Comparison of ENCODE assay signal across 9 cellular contexts in the genomic region with DNA sequence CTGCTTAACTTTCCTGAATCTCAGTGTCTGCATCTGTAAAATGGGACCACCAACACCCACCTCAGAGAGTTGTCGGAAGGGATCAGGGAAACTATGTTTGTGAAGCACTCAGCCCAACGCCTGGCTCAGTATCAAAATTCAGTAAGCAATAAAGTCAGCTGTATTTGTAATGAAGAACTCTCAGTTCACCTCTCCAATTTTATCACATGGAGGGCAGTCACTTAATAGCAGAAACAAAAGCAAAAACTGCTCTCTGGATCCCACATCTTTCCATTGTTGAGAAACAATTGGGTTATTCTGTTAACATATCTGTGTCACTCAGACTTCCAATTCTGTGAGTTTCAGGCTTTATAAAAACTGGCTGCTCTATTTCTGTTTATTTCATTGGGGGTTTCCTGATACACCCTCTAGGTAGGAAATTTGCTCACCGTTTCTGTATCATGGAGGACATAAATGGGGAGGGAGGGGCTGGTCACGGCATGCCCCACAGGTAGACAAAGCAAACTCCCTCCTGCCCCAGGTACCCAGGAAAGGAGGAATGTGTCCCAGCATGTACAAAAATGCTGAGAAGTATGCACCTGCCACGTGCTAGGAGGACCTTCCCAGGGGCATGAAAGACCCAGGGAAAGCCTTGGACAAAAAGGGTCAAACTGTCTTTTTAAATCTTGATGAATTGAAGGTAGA.
A peak's percentile ranks its signal among the peaks of the same experiment; 100 is the strongest.
DNase-seq lines count a peak whose midpoint lies in the region; ATAC-seq and TF ChIP-seq lines count a peak whose summit lies in the region.
"Had no signal": no experiment of that assay in that cellular context is flagged by ENCODE, and none has a peak within 500 bp of the region (broad histone marks: within the 10 kb centered on the region; RNA-seq: fewer than 3 reads in every experiment).

No MANE protein-coding gene starts in this region.

- H3K36me3 ChIP-seq in esophagus (ENCODE audit: control insufficient read depth in 2 of 2, insufficient read depth in 2 of 2, low read length in 1 of 2): no peaks in the 10 kb centered on the region
- no peaks in the 10 kb centered on the region for H3K36me3 ChIP-seq in naive thymus-derived CD4-positive, alpha-beta T cell (ENCODE audit: control insufficient read depth in 2 of 3, insufficient read depth in 3 of 3, low read length in 3 of 3)

- no peaks in the 10 kb centered on the region for H3K27me3 ChIP-seq in esophagus (ENCODE audit: control insufficient read depth in 1 of 2, insufficient read depth in 2 of 2, low read length in 2 of 2)
- no peaks in the 10 kb centered on the region for H3K27me3 ChIP-seq in naive thymus-derived CD4-positive, alpha-beta T cell (ENCODE audit: control insufficient read depth in 2 of 2, insufficient read depth in 2 of 2, low read length in 2 of 2)

- H3K36me3 Mint-ChIP-seq in naive thymus-derived CD4-positive, alpha-beta T cell: peaks cover 0 to 14% (median 0%) of the 10 kb centered on the region in 5 donors

- TF ChIP-seq POLR2A in erythroblast (IDR thresholded peaks at IDR 0.05; ENCODE audit: low read length): no peak

- POLR2A ChIA-PET in naive thymus-derived CD4-positive, alpha-beta T cell (lab: Charles Lee): no interaction called here

- DNase-seq in ELF-1 (ENCODE audit: low read depth, low spot score): peak; percentile 18
- no peak for DNase-seq in OCI-M1 (lab: John Stamatoyannopoulos, UW)
- no peak for DNase-seq in erythroblast (lab: John Stamatoyannopoulos, UW)
- no peak for DNase-seq in NCI-H2196 (lab: John Stamatoyannopoulos, UW; ENCODE audit: unreplicated experiment)
- DNase-seq in naive thymus-derived CD4-positive, alpha-beta T cell: no peak
- DNase-seq: activated CD8-positive, alpha-beta memory T cell treated with anti-CD3 and anti-CD28 coated beads for 24 hours had no signal

- no peak overlapping the region for H3K4me3 ChIP-seq in esophagus (ENCODE audit: low read depth in 1 of 2, low read length in 2 of 2)
- no peak overlapping the region for H3K4me3 ChIP-seq in naive thymus-derived CD4-positive, alpha-beta T cell (ENCODE audit: low read length)

- no peaks in the 10 kb centered on the region for H3K27me3 Mint-ChIP-seq in naive thymus-derived CD4-positive, alpha-beta T cell

- H3K9me3 Mint-ChIP-seq in naive thymus-derived CD4-positive, alpha-beta T cell: no peaks in the 10 kb centered on the region

- ATAC-seq in GM19463 (IDR thresholded peaks at IDR 0.05; ENCODE audit: unreplicated experiment) (peak; percentile 3), HG03432 (IDR thresholded peaks at IDR 0.05; ENCODE audit: unreplicated experiment) (peak; percentile 23)
- no peak for ATAC-seq in naive thymus-derived CD4-positive, alpha-beta T cell

- H3K9me3 ChIP-seq in esophagus (ENCODE audit: control insufficient read depth in 2 of 2, insufficient read depth in 1 of 2, low read depth in 1 of 2, low read length in 1 of 2): no peaks in the 10 kb centered on the region
- H3K9me3 ChIP-seq in naive thymus-derived CD4-positive, alpha-beta T cell (ENCODE audit: control insufficient read depth in 2 of 3, low read length in 3 of 3): no peaks in the 10 kb centered on the region

- H3K4me1 Mint-ChIP-seq in naive thymus-derived CD4-positive, alpha-beta T cell: peaks cover under 1 to 69% (median 22%) of the 10 kb centered on the region in 7 donors

- peak overlapping the region in 1 of 10 donors; percentile 13 for H3K4me3 Mint-ChIP-seq in naive thymus-derived CD4-positive, alpha-beta T cell

- CTCF ChIA-PET in naive thymus-derived CD4-positive, alpha-beta T cell (lab: Charles Lee): interaction anchor here (0.6 kb wide), 1 partner anchor 22 kb away, joined by 3 read pairs; no protein-coding TSS in a partner anchor

- H3K4me1 ChIP-seq in esophagus (ENCODE audit: control insufficient read depth in 2 of 2, insufficient read depth in 2 of 2, low read length in 1 of 2): peaks cover 0 to 5% of the 10 kb centered on the region in 2 donors
- H3K4me1 ChIP-seq in naive thymus-derived CD4-positive, alpha-beta T cell (ENCODE audit: control insufficient read depth in 2 of 2, insufficient read depth in 2 of 2, low read length in 2 of 2): peaks cover 4 to 8% of the 10 kb centered on the region in 2 donors

- peak overlapping the region; percentile 27 to 49 for H3K27ac ChIP-seq in esophagus (ENCODE audit: low read depth in 2 of 2, low read length in 1 of 2)
- H3K27ac ChIP-seq in naive thymus-derived CD4-positive, alpha-beta T cell (ENCODE audit: low read depth, low read length): no peak overlapping the region

- 59 to 60% methylated on average over 5 of the region's 5 CpGs for WGBS in esophagus, 2 donors

- intact Hi-C loops in naive thymus-derived CD4-positive, alpha-beta T cell (cut with micrococcal nuclease): loop anchor here in 1 of 2 donors (1.0 kb wide), 1 partner anchor 9 kb away; no protein-coding TSS in a partner anchor

- peak overlapping the region in 1 of 9 donors; percentile 85 for H3K27ac Mint-ChIP-seq in naive thymus-derived CD4-positive, alpha-beta T cell
